ENCODE assay signal across 1 cellular context in genomic region chr19:4911314-4911713, GRCh38.
TF ChIP-seq lines count a peak whose summit lies in the region.

No MANE protein-coding gene starts in this region.

TF ChIP-seq in IMR-90, 13 proteins besides CTCF, POLR2A, EP300 and RAD21:
- TF ChIP-seq MXI1 (IDR thresholded peaks at IDR 0.05; ENCODE audit: borderline replicate concordance, low read depth, low read length): no peak
- no peak for TF ChIP-seq CHD1 (IDR thresholded peaks at IDR 0.05; ENCODE audit: low read depth, low read length)
- TF ChIP-seq ELK1 (IDR thresholded peaks at IDR 0.05; ENCODE audit: borderline replicate concordance, low read depth, low read length): no peak
- TF ChIP-seq CEBPB (IDR thresholded peaks at IDR 0.05; ENCODE audit: low read depth, low read length): no peak
- no peak for TF ChIP-seq FOS (IDR thresholded peaks at IDR 0.05; ENCODE audit: low read depth, low read length)
- TF ChIP-seq SMC3 (IDR thresholded peaks at IDR 0.05; ENCODE audit: low read depth, low read length): no peak
- TF ChIP-seq BHLHE40 (IDR thresholded peaks at IDR 0.05; ENCODE audit: low read depth, low read length): no peak
- no peak for TF ChIP-seq MAZ (IDR thresholded peaks at IDR 0.05; ENCODE audit: borderline replicate concordance, low read depth, low read length)
- no peak for TF ChIP-seq NFE2L2 (IDR thresholded peaks at IDR 0.05; ENCODE audit: low read depth, low read length)
